ENCODE assay signal across 20 cellular contexts in the genomic region with DNA sequence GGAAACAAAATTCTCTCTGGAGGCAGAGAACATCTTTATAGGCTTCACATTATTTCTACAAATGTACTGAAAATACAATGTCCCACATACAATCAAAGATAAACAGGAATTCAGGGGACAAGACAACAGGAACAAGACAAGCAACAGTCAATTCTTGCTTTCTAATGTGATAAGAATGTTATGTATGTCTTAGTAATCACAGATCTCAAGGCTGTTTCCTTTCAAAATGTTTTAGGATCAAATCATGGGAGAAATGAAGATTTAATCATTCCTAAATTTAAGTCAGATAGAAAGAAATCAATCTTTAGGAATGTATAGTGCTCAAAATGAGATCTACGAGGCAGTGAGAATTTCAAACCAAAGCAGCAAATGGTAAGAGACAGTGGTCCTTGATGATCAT. TPM values are rescaled to one million over a fixed set of nuclear protein-coding genes. Genes with fewer than 3 reads are reported as not detected.
DNase-seq lines count a peak whose midpoint lies in the region; ATAC-seq, FAIRE-seq and TF ChIP-seq lines count a peak whose summit lies in the region.
"Had no signal": no experiment of that assay in that cellular context is flagged by ENCODE, and none has a peak within 500 bp of the region (broad histone marks: within the 10 kb centered on the region; RNA-seq: fewer than 3 reads in every experiment).

No MANE protein-coding gene starts in this region.

- no peaks in the 10 kb centered on the region for H3K27me3 ChIP-seq in astrocyte (ENCODE audit: insufficient read depth, low read length)
- H3K27me3 ChIP-seq in vagina: no peaks in the 10 kb centered on the region
- H3K27me3 ChIP-seq: spleen had no signal

- H4K20me1 ChIP-seq in astrocyte (ENCODE audit: insufficient read depth, low read length): no peaks in the 10 kb centered on the region

- peaks cover 56% of the 10 kb centered on the region for H3K79me2 ChIP-seq in astrocyte (ENCODE audit: insufficient read depth, low read length)

- H3K9me3 ChIP-seq in astrocyte (ENCODE audit: insufficient read depth, low read depth, low read length): no peaks in the 10 kb centered on the region
- H3K9me3 ChIP-seq in vagina: no peaks in the 10 kb centered on the region
- H3K9me3 ChIP-seq: spleen had no signal

- H3K27me3 Mint-ChIP-seq in astrocyte (ENCODE audit: low read depth, unreplicated experiment): no peaks in the 10 kb centered on the region
- H3K27me3 Mint-ChIP-seq in naive B cell: no peaks in the 10 kb centered on the region
- H3K27me3 Mint-ChIP-seq in activated CD4-positive, alpha-beta memory T cell treated with anti-CD3 and anti-CD28 coated beads for 36 hours: no peaks in the 10 kb centered on the region

- POLR2A ChIA-PET in activated CD4-positive, alpha-beta memory T cell treated with anti-CD3 and anti-CD28 coated beads for 36 hours (lab: Charles Lee): interaction anchor here (2.5 kb wide), 1 partner anchor 23 kb away, joined by 7 read pairs; no protein-coding TSS in a partner anchor

- peak; percentile 19 for DNase-seq in AG20443 (ENCODE audit: low spot score)
- peak; percentile 70 for DNase-seq in EL
- peak; percentile 26 for DNase-seq in astrocyte (ENCODE audit: low read depth)
- DNase-seq in naive B cell: no peak
- no peak for DNase-seq in activated CD4-positive, alpha-beta memory T cell treated with anti-CD3 and anti-CD28 coated beads for 36 hours
- no peak for DNase-seq in vagina (ENCODE audit: extremely low spot score in 2 of 2)
- no peak for DNase-seq in inferior parietal cortex (ENCODE audit: extremely low spot score)
- DNase-seq: activated naive CD4-positive, alpha-beta T cell treated with Interleukin-2 at 50 U/mL for 16 hours; effector memory CD4-positive, alpha-beta T cell; GF-D8; H9; midbrain; NCI-H1436; NCI-H446; spleen; stimulated activated naive CD4-positive, alpha-beta T cell treated with Interleukin-2 at 50 U/mL for 16 hours had no signal

- TF ChIP-seq POLR2A in vagina (IDR thresholded peaks at IDR 0.05): no peak

- H3K4me3 Mint-ChIP-seq in astrocyte (ENCODE audit: unreplicated experiment) (no peak overlapping the region), naive B cell (no peak overlapping the region)
- no peak overlapping the region for H3K4me3 Mint-ChIP-seq in activated CD4-positive, alpha-beta memory T cell treated with anti-CD3 and anti-CD28 coated beads for 36 hours
- H3K4me3 Mint-ChIP-seq: H9 had no signal

- peak; percentile 88 for FAIRE-seq in astrocyte (lab: Jason Lieb, UNC)
- FAIRE-seq: bronchial epithelial cell, frontal cortex had no signal

- peaks cover 74% of the 10 kb centered on the region for H3K4me1 Mint-ChIP-seq in astrocyte (ENCODE audit: low read depth, unreplicated experiment)
- peaks cover 35 to 38% (median 36%) of the 10 kb centered on the region in 3 donors for H3K4me1 Mint-ChIP-seq in naive B cell
- peaks cover 54% of the 10 kb centered on the region for H3K4me1 Mint-ChIP-seq in activated CD4-positive, alpha-beta memory T cell treated with anti-CD3 and anti-CD28 coated beads for 36 hours (ENCODE audit: low read depth)

- intact Hi-C loops in activated CD4-positive, alpha-beta memory T cell treated with anti-CD3 and anti-CD28 coated beads for 36 hours (cut with micrococcal nuclease): no loop called here
- intact Hi-C loops in vagina (cut with DNase I): no loop called here

- H3K27ac Mint-ChIP-seq in astrocyte (ENCODE audit: unreplicated experiment): peak overlapping the region; percentile 75
- peak overlapping the region in 4 of 6 donors; percentile 4 to 85 (median 72) for H3K27ac Mint-ChIP-seq in naive B cell
- H3K27ac Mint-ChIP-seq in activated CD4-positive, alpha-beta memory T cell treated with anti-CD3 and anti-CD28 coated beads for 36 hours: no peak overlapping the region

- ATAC-seq in naive B cell (ENCODE audit: low read depth in 2 of 2): no peak
- no peak for ATAC-seq in HG02678 (IDR thresholded peaks at IDR 0.05; ENCODE audit: unreplicated experiment)

- TF ChIP-seq CTCF in astrocyte (IDR thresholded peaks at IDR 0.05; ENCODE audit: insufficient read depth, low read depth, low read length): no peak
- TF ChIP-seq CTCF in vagina (IDR thresholded peaks at IDR 0.05): no peak

- H3K4me3 ChIP-seq in astrocyte (ENCODE audit: insufficient read depth, low read depth, low read length): no peak overlapping the region
- H3K4me3 ChIP-seq in vagina: no peak overlapping the region
- H3K4me3 ChIP-seq: spleen had no signal

- peaks cover 20% of the 10 kb centered on the region for H3K36me3 Mint-ChIP-seq in astrocyte (ENCODE audit: low read depth, unreplicated experiment)
- H3K36me3 Mint-ChIP-seq in naive B cell: peaks cover 40 to 44% of the 10 kb centered on the region in 2 donors
- peaks cover 42% of the 10 kb centered on the region for H3K36me3 Mint-ChIP-seq in activated CD4-positive, alpha-beta memory T cell treated with anti-CD3 and anti-CD28 coated beads for 36 hours

- H3K27ac ChIP-seq in astrocyte (ENCODE audit: low read depth, low read length) (peak overlapping the region; percentile 74), vagina (no peak overlapping the region)
- H3K27ac ChIP-seq: KMS-11 had no signal

- CTCF ChIA-PET in activated CD4-positive, alpha-beta memory T cell treated with anti-CD3 and anti-CD28 coated beads for 36 hours (lab: Charles Lee): no interaction called here

- peaks cover 2% of the 10 kb centered on the region for H3K9me3 Mint-ChIP-seq in astrocyte (ENCODE audit: unreplicated experiment)
- no peaks in the 10 kb centered on the region for H3K9me3 Mint-ChIP-seq in naive B cell
- no peaks in the 10 kb centered on the region for H3K9me3 Mint-ChIP-seq in activated CD4-positive, alpha-beta memory T cell treated with anti-CD3 and anti-CD28 coated beads for 36 hours
- H3K9me3 Mint-ChIP-seq: H9 had no signal

- H3K4me2 ChIP-seq in astrocyte (ENCODE audit: low read length): peak overlapping the region; percentile 10
- H3K4me2 ChIP-seq: KMS-11 had no signal

- H3K36me3 ChIP-seq in astrocyte (ENCODE audit: insufficient read depth, low read length) (peaks cover 9% of the 10 kb centered on the region), vagina (no peaks in the 10 kb centered on the region)

- H3K4me1 ChIP-seq in astrocyte (ENCODE audit: insufficient read depth, low read length) (peaks cover 65% of the 10 kb centered on the region), vagina (peaks cover 28% of the 10 kb centered on the region)

- H2AFZ ChIP-seq in astrocyte (ENCODE audit: low read depth, low read length): no peak overlapping the region

- H3K9ac ChIP-seq in astrocyte (ENCODE audit: low read length): peak overlapping the region; percentile 29
- H3K9ac ChIP-seq: KMS-11 had no signal

RNA-seq across cellular contexts. Expression of gene NEDD9, which starts 32.1 kb away (rescaled TPM):
- total RNA-seq in astrocyte: 37.3 and 39.6 TPM in 2 replicates
- 10 to 100 TPM; 42.0 to 80.5 (median 48.1) TPM for polyA plus RNA-seq in naive B cell (ENCODE audit: low read depth in 6 of 6)
- total RNA-seq in activated CD4-positive, alpha-beta memory T cell treated with anti-CD3 and anti-CD28 coated beads for 36 hours: 10 to 100 TPM; 26.6 to 31.5 TPM
- total RNA-seq in vagina: 45.4 TPM

Comparison
In these comparisons a context has a peak if more than half of its experiments do, and no peak if none do; other contexts are left out.
1. DNase-seq: peak in AG20443 (single experiment), EL (single experiment) and astrocyte (single experiment); none in naive B cell (single experiment), activated CD4-positive, alpha-beta memory T cell treated with anti-CD3 and anti-CD28 coated beads for 36 hours (single experiment), vagina (0 of 2) and inferior parietal cortex (single experiment).